Comparison of ENCODE assay signal across 9 cellular contexts in the genomic region with DNA sequence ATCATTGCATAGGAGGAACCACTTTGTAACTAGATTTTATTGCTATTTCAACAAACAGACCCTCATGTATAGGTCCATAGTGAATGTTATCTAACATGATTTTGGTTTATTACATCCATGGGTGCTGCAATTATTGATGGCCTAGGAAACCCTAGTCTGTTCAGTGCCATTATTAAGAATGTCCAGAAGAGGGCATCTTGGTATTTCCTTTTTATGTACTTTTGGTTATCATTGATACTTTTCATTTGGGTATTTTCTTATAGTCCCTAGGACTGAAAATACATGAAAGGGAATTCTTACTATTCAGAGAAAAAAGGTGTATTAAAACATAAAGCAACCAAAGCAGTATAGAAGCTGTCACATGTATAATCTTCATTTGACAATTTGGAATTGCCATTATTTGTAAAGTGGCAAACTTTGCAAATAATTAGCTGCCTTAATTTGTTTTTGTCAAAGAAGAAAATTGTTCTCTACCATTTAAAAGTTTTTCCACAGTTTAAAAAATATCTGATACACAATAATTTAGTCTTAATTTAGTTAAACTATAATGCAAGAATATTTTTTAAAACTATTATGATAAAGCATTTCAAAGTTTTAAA. TPM values are rescaled to one million over a fixed set of nuclear protein-coding genes. Genes with fewer than 3 reads are reported as not detected.
A peak's percentile ranks its signal among the peaks of the same experiment; 100 is the strongest.
DNase-seq lines count a peak whose midpoint lies in the region; ATAC-seq, FAIRE-seq and TF ChIP-seq lines count a peak whose summit lies in the region.
"Had no signal": no experiment of that assay in that cellular context is flagged by ENCODE, and none has a peak within 500 bp of the region (broad histone marks: within the 10 kb centered on the region; RNA-seq: fewer than 3 reads in every experiment).

No MANE protein-coding gene starts in this region.

- H3K9me3 ChIP-seq in A549 = no peaks in the 10 kb centered on the region

- no peaks in the 10 kb centered on the region for H3K27me3 Mint-ChIP-seq in memory B cell
- no peaks in the 10 kb centered on the region for H3K27me3 Mint-ChIP-seq in activated CD4-positive, alpha-beta T cell treated with anti-CD3 and anti-CD28 coated beads, Interleukin-2, amount 10 ng/mL, durations not matched to agents 24 days and 14 days
- H3K27me3 Mint-ChIP-seq: dendritic cell treated with granulocyte-macrophage colony-stimulating factor and Interleukin-4, amounts not matched to agents 40 ng/mL and 50 ng/mL, for 4 days had no signal

- TF ChIP-seq CTCF in A549 (IDR thresholded peaks at IDR 0.05) (peak; percentile 74), cardiac fibroblast (IDR thresholded peaks at IDR 0.05; ENCODE audit: low read depth, low read length) (peak; percentile 54)

- DNase-seq in A549 (ENCODE audit: low read depth in 1 of 2, low spot score in 1 of 2) = peak; percentile 42 to 54
- no peak for DNase-seq in GM12892 (ENCODE audit: insufficient read length)
- DNase-seq in NCI-H526 treated with DMSO at 0.1 percent for 48 hours (lab: John Stamatoyannopoulos, UW) = peak; percentile 24
- DNase-seq in cardiac fibroblast (ENCODE audit: low read depth in 2 of 2) = peak; percentile 59 to 64
- no peak for DNase-seq in memory B cell (ENCODE audit: low spot score in 2 of 2)
- no peak for DNase-seq in activated CD4-positive, alpha-beta T cell treated with anti-CD3 and anti-CD28 coated beads, Interleukin-2, amount 10 ng/mL, durations not matched to agents 24 days and 14 days

- ATAC-seq in A549 (peak in 1 of 2 experiments; percentile 75; a peak in 4 of 6 replicates), memory B cell (ENCODE audit: low read depth) (peak; percentile 38), GM18861 (IDR thresholded peaks at IDR 0.05; ENCODE audit: unreplicated experiment) (no peak), GM21717 (IDR thresholded peaks at IDR 0.05; ENCODE audit: unreplicated experiment) (no peak)

- H3K4me3 Mint-ChIP-seq in memory B cell = no peak overlapping the region
- no peak overlapping the region for H3K4me3 Mint-ChIP-seq in activated CD4-positive, alpha-beta T cell treated with anti-CD3 and anti-CD28 coated beads, Interleukin-2, amount 10 ng/mL, durations not matched to agents 24 days and 14 days
- H3K4me3 Mint-ChIP-seq: dendritic cell treated with granulocyte-macrophage colony-stimulating factor and Interleukin-4, amounts not matched to agents 40 ng/mL and 50 ng/mL, for 4 days had no signal

- peak; percentile 98 for FAIRE-seq in A549 (lab: Jason Lieb, UNC)
- FAIRE-seq in GM12892 (lab: Jason Lieb, UNC) = peak; percentile 40

- H3K4me3 ChIP-seq in A549 (no peak overlapping the region), cardiac fibroblast (replicated peaks in 1 of 2; ENCODE audit: low read depth in 2 of 2, low read length in 2 of 2) (no peak overlapping the region)

- no peak for TF ChIP-seq EP300 in A549 (IDR thresholded peaks at IDR 0.05)

- POLR2A ChIA-PET in A549 (lab: Yijun Ruan, JAX) = no interaction called here

- H3K9me3 Mint-ChIP-seq in memory B cell = no peaks in the 10 kb centered on the region
- H3K9me3 Mint-ChIP-seq in activated CD4-positive, alpha-beta T cell treated with anti-CD3 and anti-CD28 coated beads, Interleukin-2, amount 10 ng/mL, durations not matched to agents 24 days and 14 days = no peaks in the 10 kb centered on the region
- H3K9me3 Mint-ChIP-seq: dendritic cell treated with granulocyte-macrophage colony-stimulating factor and Interleukin-4, amounts not matched to agents 40 ng/mL and 50 ng/mL, for 4 days had no signal

- no peaks in the 10 kb centered on the region for H3K4me1 ChIP-seq in A549

- CTCF ChIA-PET in A549 (lab: Yijun Ruan, JAX) = interaction anchor here (0.7 to 3.8 kb wide), 8 partner anchors 10 to 201 kb away, joined by 3 to 16 read pairs (median 6); no protein-coding TSS in a partner anchor

- H3K27ac ChIP-seq in A549 = no peak overlapping the region

- peaks cover 2% of the 10 kb centered on the region for H3K4me1 Mint-ChIP-seq in memory B cell
- H3K4me1 Mint-ChIP-seq in activated CD4-positive, alpha-beta T cell treated with anti-CD3 and anti-CD28 coated beads, Interleukin-2, amount 10 ng/mL, durations not matched to agents 24 days and 14 days = peaks cover 2% of the 10 kb centered on the region

- intact Hi-C loops in activated CD4-positive, alpha-beta T cell treated with anti-CD3 and anti-CD28 coated beads, Interleukin-2, amount 10 ng/mL, durations not matched to agents 24 days and 14 days (cut with micrococcal nuclease) = loop anchor here (1.0 to 10.0 kb wide), 3 partner anchors 47 to 201 kb away; no protein-coding TSS in a partner anchor

- peaks cover 13% of the 10 kb centered on the region for H3K36me3 Mint-ChIP-seq in memory B cell
- peaks cover 29% of the 10 kb centered on the region for H3K36me3 Mint-ChIP-seq in activated CD4-positive, alpha-beta T cell treated with anti-CD3 and anti-CD28 coated beads, Interleukin-2, amount 10 ng/mL, durations not matched to agents 24 days and 14 days (ENCODE audit: low read depth)

- no peak overlapping the region for H3K27ac Mint-ChIP-seq in memory B cell
- H3K27ac Mint-ChIP-seq in activated CD4-positive, alpha-beta T cell treated with anti-CD3 and anti-CD28 coated beads, Interleukin-2, amount 10 ng/mL, durations not matched to agents 24 days and 14 days = no peak overlapping the region
- H3K27ac Mint-ChIP-seq: dendritic cell treated with granulocyte-macrophage colony-stimulating factor and Interleukin-4, amounts not matched to agents 40 ng/mL and 50 ng/mL, for 4 days had no signal

- no peak for TF ChIP-seq POLR2A in A549 (IDR thresholded peaks at IDR 0.05; ENCODE audit: low read length)
- TF ChIP-seq POLR2A in GM12892 (IDR thresholded peaks at IDR 0.05; ENCODE audit: low read depth, low read length) = no peak

- peak; percentile 60 to 70; a peak in 4 of 5 replicates for TF ChIP-seq RAD21 in A549 (conservative IDR thresholded peaks at IDR 0.05 in 1 of 2, IDR thresholded peaks at IDR 0.05 in 1 of 2)

- H3K4me2 ChIP-seq in A549 = no peak overlapping the region

TF ChIP-seq in A549, 52 proteins besides CTCF, POLR2A, EP300 and RAD21:
- peak; percentile 57 for TF ChIP-seq SMC3 (IDR thresholded peaks at IDR 0.05)
- TF ChIP-seq MYC (IDR thresholded peaks at IDR 0.05; ENCODE audit: borderline replicate concordance, low read length) = no peak
TF ChIP-seq in A549: peak in this region for 1.

RNA-seq across cellular contexts. Expression of a gene that starts 48.7 kb away (rescaled TPM):
- polyA plus RNA-seq in A549 (2011; rRNA removed) (38.7 and 43.2 TPM in 2 replicates), A549 (2017; fragmentation: RNase III; extraction: RNeasy Plus Mini Kit Qiagen cat#74134 plus additional on column Dnase treatment) (23.6 to 28.7 TPM (median 25.6 TPM) in 3 replicates)
- 21.5 and 25.6 TPM in 2 replicates for polyA plus RNA-seq in A549 (2012; cell fraction: cytosol; rRNA removed)
- polyA plus RNA-seq in A549 (2012; cell fraction: nucleus; rRNA removed) = 16.0 and 27.5 TPM in 2 replicates
- 25.5 and 26.6 TPM in 2 replicates for polyA minus RNA-seq in A549 (2011; rRNA and poly(A)+ RNA removed)
- 29.5 TPM for polyA plus RNA-seq in GM12892 (2012; ENCODE audit: missing spikeins)
- total RNA-seq in activated CD4-positive, alpha-beta T cell treated with anti-CD3 and anti-CD28 coated beads, Interleukin-2, amount 10 ng/mL, durations not matched to agents 24 days and 14 days = 61.0 and 74.4 TPM in 2 replicates

Comparison
In these comparisons a context has a peak if more than half of its experiments do, and no peak if none do; other contexts are left out.
1. DNase-seq: peak in A549 (2 of 2), NCI-H526 treated with DMSO at 0.1 percent for 48 hours (single experiment) and cardiac fibroblast (2 of 2); none in GM12892 (single experiment), memory B cell (0 of 2) and activated CD4-positive, alpha-beta T cell treated with anti-CD3 and anti-CD28 coated beads, Interleukin-2, amount 10 ng/mL, durations not matched to agents 24 days and 14 days (single experiment).